Comparison of ENCODE assay signal across 20 cellular contexts in the genomic region with DNA sequence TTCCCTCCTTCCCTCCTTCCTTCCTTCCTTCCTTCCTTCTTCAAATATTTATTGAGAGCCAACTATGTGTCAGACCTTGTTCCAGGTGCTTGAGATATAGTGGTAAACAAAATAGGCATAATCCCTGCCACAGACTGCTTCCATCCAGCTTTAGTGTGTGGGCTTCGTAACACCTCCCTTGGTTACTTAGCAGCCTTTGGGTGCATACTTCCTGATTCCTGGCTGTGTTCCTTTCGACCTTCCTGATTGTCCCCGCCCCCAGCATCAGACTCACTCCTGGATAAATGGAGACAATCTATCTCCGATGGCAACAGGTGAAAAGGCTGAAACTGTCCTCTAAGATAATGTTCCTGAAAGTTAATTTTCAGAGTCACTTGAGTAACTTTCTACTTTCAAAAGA. TPM values are rescaled to one million over a fixed set of nuclear protein-coding genes. Genes with fewer than 3 reads are reported as not detected.
DNase-seq lines count a peak whose midpoint lies in the region; ATAC-seq and TF ChIP-seq lines count a peak whose summit lies in the region.
"Had no signal": no experiment of that assay in that cellular context is flagged by ENCODE, and none has a peak within 500 bp of the region (broad histone marks: within the 10 kb centered on the region; RNA-seq: fewer than 3 reads in every experiment).

No MANE protein-coding gene starts in this region.

- intact Hi-C loops in mucosa of descending colon (cut with DNase I, micrococcal nuclease): no loop called here

- ATAC-seq in GM23338 (peak; percentile 49), mucosa of descending colon (peak; percentile 60)
- ATAC-seq in stimulated activated naive CD8-positive, alpha-beta T cell treated with anti-CD3 and anti-CD28 coated beads, Interleukin-15, amount 100 ng/mL, for 72 hours: no peak
- ATAC-seq: K562 had no signal

- DNase-seq in GM23338 (ENCODE audit: low spot score) (peak; percentile 24), NCI-H69 (lab: John Stamatoyannopoulos, UW) (peak; percentile 17), iPS-NIHi11 (ENCODE audit: low spot score) (peak; percentile 17), mucosa of descending colon (peak in 1 of 3 donors; percentile 15), cerebellar cortex (ENCODE audit: low spot score) (no peak)
- no peak for DNase-seq in stimulated activated naive CD8-positive, alpha-beta T cell treated with anti-CD3 and anti-CD28 coated beads, Interleukin-15, amount 100 ng/mL, for 72 hours
- no peak for DNase-seq in stimulated activated CD8-positive, alpha-beta memory T cell treated with anti-CD3 and anti-CD28 coated beads, Interleukin-4, amount 100 ng/mL, for 48 hours
- DNase-seq: ACHN; C1 segment of cervical spinal cord; CD8-positive, alpha-beta memory T cell; GDM1; NCI-H1105; NCI-H1694; NCI-H2227 treated with DMSO at 0.1 percent for 48 hours; NCI-H510A treated with DMSO at 0.1 percent for 48 hours; NCI-H82; SHP77 treated with DMSO at 0.1 percent for 48 hours; SK-N-SH had no signal

- H3K27me3 Mint-ChIP-seq in GM23338 (ENCODE audit: insufficient read depth, low read depth, poor library complexity): no peaks in the 10 kb centered on the region
- H3K27me3 Mint-ChIP-seq in stimulated activated naive CD8-positive, alpha-beta T cell treated with anti-CD3 and anti-CD28 coated beads, Interleukin-15, amount 100 ng/mL, for 72 hours: no peaks in the 10 kb centered on the region
- H3K27me3 Mint-ChIP-seq: CD8-positive, alpha-beta memory T cell had no signal

- no peaks in the 10 kb centered on the region for H3K27me3 ChIP-seq in GM23338 (ENCODE audit: insufficient read depth)

- H3K36me3 ChIP-seq in GM23338 (ENCODE audit: insufficient read depth) (no peaks in the 10 kb centered on the region), mucosa of descending colon (ENCODE audit: low read depth) (no peaks in the 10 kb centered on the region)
- H3K36me3 ChIP-seq: HAP-1 had no signal

- no peak overlapping the region for H3K4me2 ChIP-seq in GM23338
- H3K4me2 ChIP-seq: SK-N-SH had no signal

- H3K4me1 ChIP-seq in GM23338 (ENCODE audit: insufficient read depth) (no peaks in the 10 kb centered on the region), mucosa of descending colon (ENCODE audit: low read depth) (no peaks in the 10 kb centered on the region)
- H3K4me1 ChIP-seq: HAP-1 had no signal

- H4K20me1 ChIP-seq in GM23338 (replicated peaks; ENCODE audit: insufficient read depth): no peaks in the 10 kb centered on the region; the same call in 1 of the 2 replicates

- no peak overlapping the region for H3K4me3 Mint-ChIP-seq in GM23338
- H3K4me3 Mint-ChIP-seq in stimulated activated naive CD8-positive, alpha-beta T cell treated with anti-CD3 and anti-CD28 coated beads, Interleukin-15, amount 100 ng/mL, for 72 hours: no peak overlapping the region
- H3K4me3 Mint-ChIP-seq: CD8-positive, alpha-beta memory T cell had no signal

- H3K9me3 Mint-ChIP-seq in GM23338: no peaks in the 10 kb centered on the region
- no peaks in the 10 kb centered on the region for H3K9me3 Mint-ChIP-seq in stimulated activated naive CD8-positive, alpha-beta T cell treated with anti-CD3 and anti-CD28 coated beads, Interleukin-15, amount 100 ng/mL, for 72 hours
- H3K9me3 Mint-ChIP-seq: CD8-positive, alpha-beta memory T cell had no signal

- H3K4me3 ChIP-seq in GM23338 (no peak overlapping the region), mucosa of descending colon (no peak overlapping the region)
- H3K4me3 ChIP-seq: HAP-1, K562 had no signal

- TF ChIP-seq CTCF in GM23338 (conservative IDR thresholded peaks at IDR 0.05; ENCODE audit: low read depth in 2 of 2) (no peak), mucosa of descending colon (IDR thresholded peaks at IDR 0.05) (no peak)

- no peak overlapping the region for H3K27ac Mint-ChIP-seq in GM23338
- H3K27ac Mint-ChIP-seq in stimulated activated naive CD8-positive, alpha-beta T cell treated with anti-CD3 and anti-CD28 coated beads, Interleukin-15, amount 100 ng/mL, for 72 hours: peak overlapping the region in 1 of 2 donors; percentile 65

- no peaks in the 10 kb centered on the region for H3K79me2 ChIP-seq in GM23338 (replicated peaks; ENCODE audit: insufficient read depth)

- no peaks in the 10 kb centered on the region for H3F3A ChIP-seq in GM23338 (replicated peaks; ENCODE audit: low read depth)

- peaks cover 7% of the 10 kb centered on the region for H3K4me1 Mint-ChIP-seq in GM23338
- H3K4me1 Mint-ChIP-seq in stimulated activated naive CD8-positive, alpha-beta T cell treated with anti-CD3 and anti-CD28 coated beads, Interleukin-15, amount 100 ng/mL, for 72 hours: no peaks in the 10 kb centered on the region
- H3K4me1 Mint-ChIP-seq: CD8-positive, alpha-beta memory T cell had no signal

- H3K9me2 ChIP-seq in GM23338 (ENCODE audit: insufficient read depth): no peaks in the 10 kb centered on the region
- H3K9me2 ChIP-seq: SK-N-SH had no signal

- no peaks in the 10 kb centered on the region for H3K9me3 ChIP-seq in mucosa of descending colon
- H3K9me3 ChIP-seq: HAP-1, SK-N-SH had no signal

- H3K36me3 Mint-ChIP-seq in GM23338 (ENCODE audit: low read depth): no peaks in the 10 kb centered on the region

- H2AFZ ChIP-seq in GM23338: no peak overlapping the region

- H3K27ac ChIP-seq in GM23338 (ENCODE audit: low read depth): no peak overlapping the region

TF ChIP-seq in GM23338, 12 proteins besides CTCF, POLR2A, EP300 and RAD21 (continues in another document):
- no peak for TF ChIP-seq EZH2 (IDR thresholded peaks at IDR 0.05; ENCODE audit: low read depth, unreplicated experiment)
- no peak for TF ChIP-seq POLR2AphosphoS5 (IDR thresholded peaks at IDR 0.05; ENCODE audit: low read depth)
- no peak for TF ChIP-seq ETS1 (IDR thresholded peaks at IDR 0.05)
- TF ChIP-seq ZNF462 (CRISPR knock-in tag; IDR thresholded peaks at IDR 0.05): no peak

RNA-seq across cellular contexts. Expression of gene CCDC81, which starts 13.5 kb away (rescaled TPM):
- total RNA-seq in GM23338 (2014; rRNA removed; shearing (Covaris generic)): 0.43 and 4.3 TPM in 2 replicates
- polyA plus RNA-seq in GM23338 (2016; fragmentation: Nextera tagmentation; extraction: Ambion mirVana): 0.37 and 0.83 TPM in 2 replicates
- total RNA-seq in mucosa of descending colon: under 1 TPM; 0.60 to 0.73 (median 0.61) TPM

Comparison
In these comparisons a context has a peak if more than half of its experiments do, and no peak if none do; other contexts are left out.
1. DNase-seq: peak in GM23338 (single experiment), NCI-H69 (single experiment) and iPS-NIHi11 (single experiment); none in cerebellar cortex (single experiment), stimulated activated naive CD8-positive, alpha-beta T cell treated with anti-CD3 and anti-CD28 coated beads, Interleukin-15, amount 100 ng/mL, for 72 hours (0 of 2) and stimulated activated CD8-positive, alpha-beta memory T cell treated with anti-CD3 and anti-CD28 coated beads, Interleukin-4, amount 100 ng/mL, for 48 hours (single experiment).